In the genomic region with DNA sequence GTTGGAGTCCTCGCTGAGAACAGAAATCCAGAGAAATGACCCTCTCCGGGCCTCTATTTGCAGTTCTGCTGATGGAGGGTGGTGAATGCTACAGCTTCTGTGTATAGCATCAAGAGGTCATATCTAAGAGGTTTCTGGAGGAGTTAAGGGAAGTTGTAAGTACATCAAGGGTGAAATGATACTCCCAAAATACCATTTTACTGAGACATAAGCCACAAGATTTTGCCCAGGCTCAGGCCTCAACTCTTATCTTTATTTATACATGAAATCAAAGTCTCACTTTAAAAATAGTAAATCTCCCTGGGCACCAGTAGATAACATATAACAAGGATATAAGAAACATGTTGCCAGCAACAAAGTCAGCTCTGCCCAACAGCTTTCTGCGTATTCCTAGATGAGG, we compare ENCODE assay signal across 18 cellular contexts. TPM values are rescaled to one million over a fixed set of nuclear protein-coding genes. Genes with fewer than 3 reads are reported as not detected.
DNase-seq lines count a peak whose midpoint lies in the region; ATAC-seq, FAIRE-seq and TF ChIP-seq lines count a peak whose summit lies in the region.
"Had no signal": no experiment of that assay in that cellular context is flagged by ENCODE, and none has a peak within 500 bp of the region (broad histone marks: within the 10 kb centered on the region; RNA-seq: fewer than 3 reads in every experiment).

No MANE protein-coding gene starts in this region.

- H3K27ac Mint-ChIP-seq in activated CD8-positive, alpha-beta T cell treated with anti-CD3 and anti-CD28 coated beads for 36 hours = peak overlapping the region; percentile 87
- H3K27ac Mint-ChIP-seq in activated T-helper 17 cell treated with anti-CD3 and anti-CD28 coated beads, Interleukin-2, amount 50 U/mL, for 72 hours = no peak overlapping the region
- H3K27ac Mint-ChIP-seq: GM23338 had no signal

- in situ Hi-C loops in transverse colon (cut with MboI; ENCODE audit: low pct_ligation_motif_present in 1 of 4, low pct_unique_long_range_greater_than_20kb in 1 of 4, low sequenced_read_pairs in 3 of 4) = no loop called here

- H3K36me3 ChIP-seq in BLaER1 treated with 17β-estradiol and CSF1 and Interleukin-3, amounts not matched to agents 10 nM and 100 nM = peaks cover 16 to 56% (median 38%) of the 10 kb centered on the region in 11 experiments; a peak in 17 of 22 replicates
- H3K36me3 ChIP-seq in transverse colon (peaks cover 0 to 5% (median 0%) of the 10 kb centered on the region in 4 donors), MG63 (no peaks in the 10 kb centered on the region), aorta (ENCODE audit: control insufficient read depth in 1 of 2, insufficient read depth in 2 of 2, low read length in 1 of 2) (peaks cover 0 to 3% of the 10 kb centered on the region in 2 donors)

- H3K27me3 Mint-ChIP-seq in activated CD8-positive, alpha-beta T cell treated with anti-CD3 and anti-CD28 coated beads for 36 hours = no peaks in the 10 kb centered on the region
- H3K27me3 Mint-ChIP-seq in activated T-helper 17 cell treated with anti-CD3 and anti-CD28 coated beads, Interleukin-2, amount 50 U/mL, for 72 hours = no peaks in the 10 kb centered on the region

- peak overlapping the region in 6 of 11 experiments; percentile 6 to 62 (median 34); a peak in 7 of 22 replicates for H3K9ac ChIP-seq in BLaER1 treated with 17β-estradiol and CSF1 and Interleukin-3, amounts not matched to agents 10 nM and 100 nM
- H3K9ac ChIP-seq: KMS-11 had no signal

- no peak for TF ChIP-seq POLR2A in transverse colon (IDR thresholded peaks at IDR 0.05)

- H3K4me1 ChIP-seq in BLaER1 treated with 17β-estradiol and CSF1 and Interleukin-3, amounts not matched to agents 10 nM and 100 nM = peaks cover 76 to 100% (median 100%) of the 10 kb centered on the region in 10 experiments
- H3K4me1 ChIP-seq in transverse colon (no peaks in the 10 kb centered on the region), aorta (ENCODE audit: control insufficient read depth in 1 of 2, insufficient read depth in 2 of 2, low read length in 2 of 2) (peaks cover 1 to 7% of the 10 kb centered on the region in 2 donors)

- no peak for TF ChIP-seq EP300 in transverse colon (IDR thresholded peaks at IDR 0.05; ENCODE audit: low read depth)

- H3K4me1 Mint-ChIP-seq in activated CD8-positive, alpha-beta T cell treated with anti-CD3 and anti-CD28 coated beads for 36 hours (ENCODE audit: low read depth) = peaks cover 93% of the 10 kb centered on the region
- H3K4me1 Mint-ChIP-seq in activated T-helper 17 cell treated with anti-CD3 and anti-CD28 coated beads, Interleukin-2, amount 50 U/mL, for 72 hours = peaks cover 29% of the 10 kb centered on the region

- H3K36me3 Mint-ChIP-seq in activated CD8-positive, alpha-beta T cell treated with anti-CD3 and anti-CD28 coated beads for 36 hours (ENCODE audit: low read depth) = peaks cover 54% of the 10 kb centered on the region
- H3K36me3 Mint-ChIP-seq in activated T-helper 17 cell treated with anti-CD3 and anti-CD28 coated beads, Interleukin-2, amount 50 U/mL, for 72 hours (ENCODE audit: low read depth) = peaks cover 39% of the 10 kb centered on the region

- H3K27ac ChIP-seq in BLaER1 treated with 17β-estradiol and CSF1 and Interleukin-3, amounts not matched to agents 10 nM and 100 nM = peak overlapping the region in 9 of 11 experiments; percentile 39 to 76 (median 66); a peak in 18 of 22 replicates
- H3K27ac ChIP-seq in transverse colon (no peak overlapping the region), aorta (ENCODE audit: low read depth in 1 of 2, low read length in 2 of 2) (no peak overlapping the region)
- H3K27ac ChIP-seq: KMS-11, SJSA1 had no signal

- TF ChIP-seq CTCF in activated CD8-positive, alpha-beta T cell treated with anti-CD3 and anti-CD28 coated beads for 36 hours (IDR thresholded peaks at IDR 0.05) = no peak
- TF ChIP-seq CTCF in transverse colon (IDR thresholded peaks at IDR 0.05) = no peak

- WGBS in transverse colon (ENCODE audit: low coverage in 1 of 2), 2 donors = 81 to 84% methylated on average over 3 of the region's 3 CpGs
- 30 to 39% methylated on average over 3 of the region's 3 CpGs for WGBS in aorta, 2 donors

- peaks cover 0 to 46% (median 16%) of the 10 kb centered on the region in 11 experiments; a peak in 10 of 22 replicates for H4K20me1 ChIP-seq in BLaER1 treated with 17β-estradiol and CSF1 and Interleukin-3, amounts not matched to agents 10 nM and 100 nM

- peak; percentile 48 for FAIRE-seq in GM18507 (lab: Jason Lieb, UNC)
- FAIRE-seq: frontal cortex, kidney, urothelium cell line had no signal

- DNase-seq in GM18507 (ENCODE audit: extremely low spot score, insufficient read length, low read depth) = no peak
- no peak for DNase-seq in activated CD8-positive, alpha-beta T cell treated with anti-CD3 and anti-CD28 coated beads for 36 hours
- peak; percentile 38 for DNase-seq in iris pigment epithelial cell (ENCODE audit: low read depth)
- DNase-seq in transverse colon = no peak
- DNase-seq in MG63 = no peak
- DNase-seq in aorta = no peak
- DNase-seq: AML-193; effector CD8-positive, alpha-beta T cell; kidney; NCI-H2029; stimulated activated CD4-positive, alpha-beta T cell treated with anti-CD3 and anti-CD28 coated beads, Interleukin-2, amount 100 ng/mL, for 24 hours had no signal

- peak overlapping the region in 3 of 10 experiments; percentile 9 to 27 (median 21); a peak in 3 of 20 replicates for H3K4me3 ChIP-seq in BLaER1 treated with 17β-estradiol and CSF1 and Interleukin-3, amounts not matched to agents 10 nM and 100 nM
- no peak overlapping the region for H3K4me3 ChIP-seq in transverse colon
- H3K4me3 ChIP-seq in MG63 = no peak overlapping the region
- H3K4me3 ChIP-seq in aorta (ENCODE audit: low read length in 2 of 2) = no peak overlapping the region
- H3K4me3 ChIP-seq: GM23338, SJSA1 had no signal

- CTCF ChIA-PET in activated CD8-positive, alpha-beta T cell treated with anti-CD3 and anti-CD28 coated beads for 36 hours (lab: Charles Lee) = interaction anchor here (1.8 to 11.6 kb wide), 3 partner anchors 15 to 70 kb away, joined by 9 to 103 read pairs (median 71); no protein-coding TSS in a partner anchor

- intact Hi-C loops in activated CD8-positive, alpha-beta T cell treated with anti-CD3 and anti-CD28 coated beads for 36 hours (cut with micrococcal nuclease) = loop anchor here (5.0 kb wide), 1 partner anchor 37 kb away; no protein-coding TSS in a partner anchor
- intact Hi-C loops in transverse colon (cut with DNase I; ENCODE audit: low total_unique reads) = no loop called here
- intact Hi-C loops in aorta (cut with DNase I) = no loop called here

- no peaks in the 10 kb centered on the region for H3K9me3 ChIP-seq in BLaER1 treated with 17β-estradiol and CSF1 and Interleukin-3, amounts not matched to agents 10 nM and 100 nM (replicated peaks in 1 of 11)
- H3K9me3 ChIP-seq in transverse colon (no peaks in the 10 kb centered on the region), MG63 (no peaks in the 10 kb centered on the region), aorta (ENCODE audit: control insufficient read depth, low read length) (no peaks in the 10 kb centered on the region)
- H3K9me3 ChIP-seq: SJSA1 had no signal

- H3K4me2 ChIP-seq in BLaER1 treated with 17β-estradiol and CSF1 and Interleukin-3, amounts not matched to agents 10 nM and 100 nM = peak overlapping the region; percentile 63 to 99 (median 92)
- H3K4me2 ChIP-seq: GM23338, KMS-11 had no signal

- POLR2A ChIA-PET in activated CD8-positive, alpha-beta T cell treated with anti-CD3 and anti-CD28 coated beads for 36 hours (lab: Charles Lee) = interaction anchor here (4.3 kb wide), 1 partner anchor 40 kb away, joined by 17 read pairs; the partner anchor contains the start of gene NIN

- ATAC-seq in activated CD8-positive, alpha-beta T cell treated with anti-CD3 and anti-CD28 coated beads for 36 hours = no peak
- no peak for ATAC-seq in activated T-helper 17 cell treated with anti-CD3 and anti-CD28 coated beads, Interleukin-2, amount 50 U/mL, for 72 hours (replicated peaks)
- ATAC-seq in aorta (ENCODE audit: low FRiP score) = no peak
- ATAC-seq: GM23338 had no signal

- H3K4me3 Mint-ChIP-seq in activated CD8-positive, alpha-beta T cell treated with anti-CD3 and anti-CD28 coated beads for 36 hours = no peak overlapping the region
- H3K4me3 Mint-ChIP-seq in activated T-helper 17 cell treated with anti-CD3 and anti-CD28 coated beads, Interleukin-2, amount 50 U/mL, for 72 hours = no peak overlapping the region
- H3K4me3 Mint-ChIP-seq: GM23338 had no signal

- H3K27me3 ChIP-seq in BLaER1 treated with 17β-estradiol and CSF1 and Interleukin-3, amounts not matched to agents 10 nM and 100 nM = no peaks in the 10 kb centered on the region
- H3K27me3 ChIP-seq in transverse colon = no peaks in the 10 kb centered on the region
- H3K27me3 ChIP-seq in MG63 = no peaks in the 10 kb centered on the region
- H3K27me3 ChIP-seq in aorta (ENCODE audit: control insufficient read depth in 1 of 2, insufficient read depth in 2 of 2, low read length in 1 of 2) = no peaks in the 10 kb centered on the region
- H3K27me3 ChIP-seq: SJSA1 had no signal

- H3K9me3 Mint-ChIP-seq in activated CD8-positive, alpha-beta T cell treated with anti-CD3 and anti-CD28 coated beads for 36 hours = no peaks in the 10 kb centered on the region
- H3K9me3 Mint-ChIP-seq in activated T-helper 17 cell treated with anti-CD3 and anti-CD28 coated beads, Interleukin-2, amount 50 U/mL, for 72 hours = no peaks in the 10 kb centered on the region
- H3K9me3 Mint-ChIP-seq: GM23338 had no signal

RNA-seq across cellular contexts. Expression of gene NIN, which starts 40.4 kb away (rescaled TPM):
- total RNA-seq in activated CD8-positive, alpha-beta T cell treated with anti-CD3 and anti-CD28 coated beads for 36 hours = 10 to 100 TPM; 71.9 to 72.8 TPM
- total RNA-seq in transverse colon (10 to 100 TPM in 3 of 4 donors, 1 to 10 TPM in 1; 9.4 to 66.3 (median 26.5) TPM), aorta (10 to 100 TPM; 54.3 to 57.7 TPM)
- 7.1 and 7.2 TPM in 2 replicates for total RNA-seq in MG63 (2014; rRNA removed; shearing (Covaris generic); ENCODE audit: low replicate concordance)
- 10 to 100 TPM; 25.9 to 42.2 TPM for total RNA-seq in activated T-helper 17 cell treated with anti-CD3 and anti-CD28 coated beads, Interleukin-2, amount 50 U/mL, for 72 hours
- 1 to 10 TPM; 7.7 to 8.1 TPM for polyA plus RNA-seq in aorta

Comparison
In these comparisons a context has a peak if more than half of its experiments do, and no peak if none do; other contexts are left out.
1. H3K27ac ChIP-seq: peak in BLaER1 treated with 17β-estradiol and CSF1 and Interleukin-3, amounts not matched to agents 10 nM and 100 nM (9 of 11); none in transverse colon (0 of 4) and aorta (0 of 2).